9 cellular contexts compared by ENCODE assay signal in genomic region chr11:34192481-34193401, GRCh38.
A peak's percentile ranks its signal among the peaks of the same experiment; 100 is the strongest.
DNase-seq lines count a peak whose midpoint lies in the region; ATAC-seq, FAIRE-seq and TF ChIP-seq lines count a peak whose summit lies in the region.
"Had no signal": no experiment of that assay in that cellular context is flagged by ENCODE, and none has a peak within 500 bp of the region (broad histone marks: within the 10 kb centered on the region; RNA-seq: fewer than 3 reads in every experiment).

No MANE protein-coding gene starts in this region.

- FAIRE-seq in pancreas (lab: Jason Lieb, UNC) (no peak), GM12891 (lab: Jason Lieb, UNC) (no peak)

- peak overlapping the region; percentile 52 for H3K4me2 ChIP-seq in PC-3 (ENCODE audit: low read length)

- no peaks in the 10 kb centered on the region for H3K79me2 ChIP-seq in PC-3 (ENCODE audit: low read length)

- H3K9ac ChIP-seq in PC-3 (ENCODE audit: low read length), result no peak overlapping the region
- H3K9ac ChIP-seq: BLaER1 treated with 17β-estradiol and CSF1 and Interleukin-3, amounts not matched to agents 10 nM and 100 nM had no signal

- BruUV-seq in PC-3 (replicated peaks; lab: Mats Ljungman, UMichigan), result no TSS peak

- ATAC-seq in PC-3 (peak; percentile 93), pancreas (peak; percentile 62 to 82 (median 68))

- no peaks in the 10 kb centered on the region for H3K9me2 ChIP-seq in PC-3 (replicated peaks; ENCODE audit: low read length)

- no peaks in the 10 kb centered on the region for H3F3A ChIP-seq in PC-3 (ENCODE audit: low read length, unreplicated experiment)

- no peak for TF ChIP-seq POLR2A in GM12891 (IDR thresholded peaks at IDR 0.05; ENCODE audit: low read depth, low read length)

- H3K27ac ChIP-seq in PC-3 (ENCODE audit: low read length) (peak overlapping the region; percentile 53), pancreas (no peak overlapping the region)
- H3K27ac ChIP-seq in effector memory CD4-positive, alpha-beta T cell (ENCODE audit: insufficient read depth, low read length, poor library complexity, severe bottlenecking), result no peak overlapping the region
- H3K27ac ChIP-seq: BLaER1 treated with 17β-estradiol and CSF1 and Interleukin-3, amounts not matched to agents 10 nM and 100 nM had no signal

- CTCF ChIA-PET in PC-3 (lab: Charles Lee), result interaction anchor here (1.1 to 1.9 kb wide), 2 partner anchors 18 to 165 kb away, joined by 5 to 12 read pairs; partner anchors contain the start of gene ABTB2

- intact Hi-C loops in PC-3 (cut with micrococcal nuclease), result loop anchor here (1.0 kb wide), 1 partner anchor 166 kb away; the partner anchor contains the start of gene ABTB2
- intact Hi-C loops in pancreas (cut with DNase I), result no loop called here

- H3K27me3 ChIP-seq in PC-3 (ENCODE audit: low read length) (no peaks in the 10 kb centered on the region), pancreas (no peaks in the 10 kb centered on the region)
- no peaks in the 10 kb centered on the region for H3K27me3 ChIP-seq in effector memory CD4-positive, alpha-beta T cell (replicated peaks; ENCODE audit: control insufficient read depth, insufficient read depth, low read length, poor library complexity, severe bottlenecking)
- H3K27me3 ChIP-seq: BLaER1 treated with 17β-estradiol and CSF1 and Interleukin-3, amounts not matched to agents 10 nM and 100 nM had no signal

- DNase-seq in NCI-H2227 (lab: John Stamatoyannopoulos, UW; ENCODE audit: unreplicated experiment), result peak; percentile 16
- no peak for DNase-seq in NCI-H2227 treated with DMSO at 0.1 percent for 48 hours (lab: John Stamatoyannopoulos, UW)
- peak; percentile 91 for DNase-seq in PC-3
- peak; percentile 96 for DNase-seq in epidermal melanocyte (ENCODE audit: insufficient read length, low spot score)
- peak in 2 of 6 donors; percentile 35 to 38 for DNase-seq in pancreas
- DNase-seq in effector memory CD4-positive, alpha-beta T cell, result no peak
- no peak for DNase-seq in GM10266 (ENCODE audit: extremely low spot score)
- DNase-seq in GM12891 (ENCODE audit: insufficient read length, low spot score), result no peak

- no peaks in the 10 kb centered on the region for H3K9me3 ChIP-seq in PC-3 (ENCODE audit: low read length)
- no peaks in the 10 kb centered on the region for H3K9me3 ChIP-seq in pancreas
- H3K9me3 ChIP-seq in effector memory CD4-positive, alpha-beta T cell (ENCODE audit: control insufficient read depth, low read length), result no peaks in the 10 kb centered on the region
- H3K9me3 ChIP-seq: BLaER1 treated with 17β-estradiol and CSF1 and Interleukin-3, amounts not matched to agents 10 nM and 100 nM had no signal

- POLR2A ChIA-PET in PC-3 (lab: Charles Lee; ENCODE audit: unreplicated experiment), result interaction anchor here (0.6 kb wide), 2 partner anchors 13 to 1610 kb away, joined by 3 read pairs; no protein-coding TSS in a partner anchor

- no peaks in the 10 kb centered on the region for H4K20me1 ChIP-seq in PC-3 (ENCODE audit: low read length)

- no peak overlapping the region for H2AFZ ChIP-seq in PC-3 (ENCODE audit: low read length)

- TF ChIP-seq CTCF in PC-3 (conservative IDR thresholded peaks at IDR 0.05; ENCODE audit: low read depth, low read length) (no peak), pancreas (IDR thresholded peaks at IDR 0.05) (no peak), GM10266 (IDR thresholded peaks at IDR 0.05; ENCODE audit: control insufficient read depth, insufficient read depth, low read depth, missing control alignments) (no peak)

- peak overlapping the region; percentile 1; the same call in 1 of the 2 replicates for H3K4me3 ChIP-seq in PC-3 (ENCODE audit: low read length)
- no peak overlapping the region for H3K4me3 ChIP-seq in pancreas
- H3K4me3 ChIP-seq in effector memory CD4-positive, alpha-beta T cell (ENCODE audit: insufficient read depth, low read depth, low read length, poor library complexity, severe bottlenecking), result no peak overlapping the region
- H3K4me3 ChIP-seq: BLaER1 treated with 17β-estradiol and CSF1 and Interleukin-3, amounts not matched to agents 10 nM and 100 nM had no signal

- no peaks in the 10 kb centered on the region for H3K36me3 ChIP-seq in PC-3 (ENCODE audit: low read depth, low read length)
- H3K36me3 ChIP-seq in pancreas, result no peaks in the 10 kb centered on the region
- H3K36me3 ChIP-seq in effector memory CD4-positive, alpha-beta T cell (ENCODE audit: control insufficient read depth, insufficient read depth, low read length), result no peaks in the 10 kb centered on the region
- H3K36me3 ChIP-seq: BLaER1 treated with 17β-estradiol and CSF1 and Interleukin-3, amounts not matched to agents 10 nM and 100 nM had no signal

- 69 to 81% methylated on average over 13 to 14 of the region's 14 CpGs for WGBS in pancreas, 2 donors

- peaks cover 31% of the 10 kb centered on the region for H3K4me1 ChIP-seq in PC-3 (ENCODE audit: insufficient read depth, low read length)
- no peaks in the 10 kb centered on the region for H3K4me1 ChIP-seq in pancreas
- no peaks in the 10 kb centered on the region for H3K4me1 ChIP-seq in effector memory CD4-positive, alpha-beta T cell (ENCODE audit: control insufficient read depth, insufficient read depth, low read length, poor library complexity, severe bottlenecking)

TF ChIP-seq in GM12891, 5 proteins besides CTCF, POLR2A, EP300 and RAD21:
- TF ChIP-seq TAF1 (IDR thresholded peaks at IDR 0.05; ENCODE audit: low read depth, low read length), result no peak
- TF ChIP-seq POU2F2 (IDR thresholded peaks at IDR 0.05; ENCODE audit: low read depth, low read length), result no peak
- no peak for TF ChIP-seq SPI1 (IDR thresholded peaks at IDR 0.05; ENCODE audit: low read depth, low read length)
- TF ChIP-seq POLR2AphosphoS5 (IDR thresholded peaks at IDR 0.05; ENCODE audit: low read depth, low read length), result no peak
- no peak for TF ChIP-seq PAX5 (IDR thresholded peaks at IDR 0.05; ENCODE audit: insufficient read depth, low read length, severe bottlenecking)

Comparison
In these comparisons a context has a peak if more than half of its experiments do, and no peak if none do; other contexts are left out.
1. DNase-seq: peak in NCI-H2227 (single experiment), PC-3 (single experiment) and epidermal melanocyte (single experiment); none in NCI-H2227 treated with DMSO at 0.1 percent for 48 hours (single experiment), effector memory CD4-positive, alpha-beta T cell (0 of 3), GM10266 (single experiment) and GM12891 (single experiment).